ENCODE assay signal across 14 cellular contexts in the genomic region with DNA sequence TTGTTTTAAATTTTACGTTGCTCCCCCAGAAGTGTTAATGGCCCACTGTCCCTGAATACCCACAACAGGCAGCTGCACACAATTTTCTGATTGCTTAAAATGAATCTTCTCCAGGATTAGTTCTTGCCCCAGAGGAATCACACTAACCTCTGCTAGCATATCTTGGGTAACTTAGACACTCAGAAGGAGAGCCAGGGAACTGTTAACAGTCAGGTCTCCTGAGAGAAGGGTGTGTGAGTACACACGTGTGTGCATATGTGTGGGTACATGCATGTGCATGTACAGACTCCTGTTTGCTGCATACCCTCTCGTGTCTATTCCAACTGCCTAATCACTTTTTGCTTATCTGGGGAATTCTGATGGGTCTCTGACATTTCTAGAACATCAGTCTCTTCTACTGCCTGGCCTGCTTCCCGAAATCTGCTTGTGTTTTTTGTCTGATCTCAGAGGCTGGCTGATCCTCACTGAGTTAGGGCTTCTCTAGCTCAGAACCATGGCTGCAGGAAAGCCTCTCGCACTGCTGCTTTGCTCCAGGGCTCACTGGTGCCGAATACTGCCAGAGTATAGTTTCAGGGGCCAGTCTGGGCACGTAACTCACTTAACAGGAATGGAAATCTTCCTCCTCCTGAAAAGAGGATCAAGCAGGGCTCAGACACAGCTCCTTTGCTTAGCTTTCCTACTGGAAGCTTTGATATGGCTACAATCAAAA.
DNase-seq lines count a peak whose midpoint lies in the region; TF ChIP-seq lines count a peak whose summit lies in the region.
"Had no signal": no experiment of that assay in that cellular context is flagged by ENCODE, and none has a peak within 500 bp of the region (broad histone marks: within the 10 kb centered on the region; RNA-seq: fewer than 3 reads in every experiment).

No MANE protein-coding gene starts in this region.

- H3K9me3 Mint-ChIP-seq in nephron progenitor cell (no peaks in the 10 kb centered on the region), endodermal cell (no peaks in the 10 kb centered on the region)
- H3K9me3 Mint-ChIP-seq: activated CD4-positive, alpha-beta memory T cell treated with anti-CD3 and anti-CD28 coated beads, Interleukin-2, amount 10 ng/mL, durations not matched to agents 7 days and 5 days; dendritic cell treated with granulocyte-macrophage colony-stimulating factor and Interleukin-4, amounts not matched to agents 40 ng/mL and 50 ng/mL, for 4 days; natural killer cell had no signal

- H3K36me3 Mint-ChIP-seq in nephron progenitor cell (ENCODE audit: low read depth) (no peaks in the 10 kb centered on the region), endodermal cell (ENCODE audit: low read depth) (no peaks in the 10 kb centered on the region)
- H3K36me3 Mint-ChIP-seq: natural killer cell had no signal

- peaks cover 3% of the 10 kb centered on the region for H3K27me3 Mint-ChIP-seq in nephron progenitor cell (ENCODE audit: low read depth, poor library complexity)
- H3K27me3 Mint-ChIP-seq in endodermal cell (ENCODE audit: insufficient read depth) = no peaks in the 10 kb centered on the region
- H3K27me3 Mint-ChIP-seq: activated CD4-positive, alpha-beta memory T cell treated with anti-CD3 and anti-CD28 coated beads, Interleukin-2, amount 10 ng/mL, durations not matched to agents 7 days and 5 days; dendritic cell treated with granulocyte-macrophage colony-stimulating factor and Interleukin-4, amounts not matched to agents 40 ng/mL and 50 ng/mL, for 4 days had no signal

- H3K27me3 ChIP-seq in esophagus squamous epithelium (no peaks in the 10 kb centered on the region), endodermal cell (ENCODE audit: control insufficient read depth, insufficient read depth, low read length, poor library complexity, severe bottlenecking) (no peaks in the 10 kb centered on the region)
- H3K27me3 ChIP-seq: left lung had no signal

- H3K9me3 ChIP-seq in esophagus squamous epithelium (no peaks in the 10 kb centered on the region), endodermal cell (ENCODE audit: control insufficient read depth, low read length) (no peaks in the 10 kb centered on the region)
- H3K9me3 ChIP-seq: left lung, SK-N-SH had no signal

- DNase-seq in G401 (ENCODE audit: low spot score) = peak; percentile 9
- DNase-seq in RWPE1 (ENCODE audit: low spot score) = peak; percentile 60
- no peak for DNase-seq in esophagus squamous epithelium (lab: John Stamatoyannopoulos, UW)
- no peak for DNase-seq in nephron progenitor cell
- no peak for DNase-seq in H4 (ENCODE audit: low spot score)
- DNase-seq in stimulated activated CD4-positive, alpha-beta T cell treated with anti-CD3 and anti-CD28 coated beads, Interleukin-1b, Interleukin-23, amount 100 ng/mL, for 48 hours = no peak
- DNase-seq in endodermal cell = no peak
- no peak for DNase-seq in activated T-cell treated with anti-CD3 and anti-CD28 coated beads, Interleukin-2, amount 50 U/mL, for 48 hours
- DNase-seq: activated CD4-positive, alpha-beta memory T cell treated with anti-CD3 and anti-CD28 coated beads, Interleukin-2, amount 10 ng/mL, durations not matched to agents 7 days and 5 days; left lung; natural killer cell; NCI-H510A; SK-N-SH had no signal

- no peak for TF ChIP-seq CTCF in RWPE1 (conservative IDR thresholded peaks at IDR 0.05; ENCODE audit: low read depth)
- TF ChIP-seq CTCF in esophagus squamous epithelium (IDR thresholded peaks at IDR 0.05) = no peak
- TF ChIP-seq CTCF in nephron progenitor cell (IDR thresholded peaks at IDR 0.05) = no peak
- TF ChIP-seq CTCF in endodermal cell (conservative IDR thresholded peaks at IDR 0.05) = no peak

- H3K4me3 ChIP-seq in esophagus squamous epithelium (no peak overlapping the region), endodermal cell (ENCODE audit: low read length) (no peak overlapping the region)
- H3K4me3 ChIP-seq: left lung had no signal

- H3K27ac ChIP-seq in RWPE1 = peak overlapping the region; percentile 69
- H3K27ac ChIP-seq in esophagus squamous epithelium = peak overlapping the region; percentile 1 to 56 (median 16)
- no peak overlapping the region for H3K27ac ChIP-seq in endodermal cell (ENCODE audit: low read depth, low read length)
- H3K27ac ChIP-seq: left lung had no signal

- in situ Hi-C loops in G401 (cut with HindIII; ENCODE audit: low sequenced_read_pairs) = no loop called here

- CTCF ChIA-PET in RWPE1 (lab: Yijun Ruan, JAX) = interaction anchor here (0.8 kb wide), 1 partner anchor 45 kb away, joined by 3 read pairs; no protein-coding TSS in a partner anchor

- POLR2A ChIA-PET in RWPE1 (lab: Yijun Ruan, JAX; ENCODE audit: low non-redundant PET) = no interaction called here

- H3K27ac Mint-ChIP-seq in nephron progenitor cell (peak overlapping the region; percentile 53), endodermal cell (no peak overlapping the region)
- H3K27ac Mint-ChIP-seq: activated CD4-positive, alpha-beta memory T cell treated with anti-CD3 and anti-CD28 coated beads, Interleukin-2, amount 10 ng/mL, durations not matched to agents 7 days and 5 days; dendritic cell treated with granulocyte-macrophage colony-stimulating factor and Interleukin-4, amounts not matched to agents 40 ng/mL and 50 ng/mL, for 4 days; natural killer cell had no signal

- 47 to 54% methylated on average over 5 to 7 of the region's 7 CpGs for WGBS in esophagus squamous epithelium, 2 donors
- WGBS in endodermal cell (ENCODE audit: insufficient coverage in 1 of 2, insufficient read length in 1 of 2), 2 experiments = 87 to 93% methylated on average over 7 of the region's 7 CpGs

- intact Hi-C loops in esophagus squamous epithelium (cut with DNase I) = no loop called here

- TF ChIP-seq POLR2A in esophagus squamous epithelium (IDR thresholded peaks at IDR 0.05) = no peak

- H3K4me3 Mint-ChIP-seq in nephron progenitor cell (no peak overlapping the region), endodermal cell (no peak overlapping the region)
- H3K4me3 Mint-ChIP-seq: activated CD4-positive, alpha-beta memory T cell treated with anti-CD3 and anti-CD28 coated beads, Interleukin-2, amount 10 ng/mL, durations not matched to agents 7 days and 5 days; dendritic cell treated with granulocyte-macrophage colony-stimulating factor and Interleukin-4, amounts not matched to agents 40 ng/mL and 50 ng/mL, for 4 days; natural killer cell had no signal

- H3K4me1 ChIP-seq in esophagus squamous epithelium (peaks cover 0 to 31% (median 10%) of the 10 kb centered on the region in 3 donors), endodermal cell (ENCODE audit: control insufficient read depth, insufficient read depth, low read length) (no peaks in the 10 kb centered on the region)
- H3K4me1 ChIP-seq: left lung had no signal

- H3K36me3 ChIP-seq in esophagus squamous epithelium = peaks cover 0 to 6% (median 0%) of the 10 kb centered on the region in 3 donors
- H3K36me3 ChIP-seq in endodermal cell (ENCODE audit: control insufficient read depth, insufficient read depth, low read length) = no peaks in the 10 kb centered on the region
- H3K36me3 ChIP-seq: left lung had no signal

- H3K4me1 Mint-ChIP-seq in nephron progenitor cell (no peaks in the 10 kb centered on the region), endodermal cell (no peaks in the 10 kb centered on the region)
- H3K4me1 Mint-ChIP-seq: activated CD4-positive, alpha-beta memory T cell treated with anti-CD3 and anti-CD28 coated beads, Interleukin-2, amount 10 ng/mL, durations not matched to agents 7 days and 5 days; natural killer cell had no signal

- H3K9ac ChIP-seq in endodermal cell (ENCODE audit: extremely low read depth, low read length, poor library complexity, severe bottlenecking) = no peak overlapping the region
- H3K9ac ChIP-seq: SK-N-SH had no signal

Comparison
In these comparisons a context has a peak if more than half of its experiments do, and no peak if none do; other contexts are left out.
1. DNase-seq: peak in G401 (single experiment) and RWPE1 (single experiment); none in esophagus squamous epithelium (single experiment), nephron progenitor cell (single experiment), H4 (single experiment), stimulated activated CD4-positive, alpha-beta T cell treated with anti-CD3 and anti-CD28 coated beads, Interleukin-1b, Interleukin-23, amount 100 ng/mL, for 48 hours (single experiment), endodermal cell (single experiment) and activated T-cell treated with anti-CD3 and anti-CD28 coated beads, Interleukin-2, amount 50 U/mL, for 48 hours (0 of 2).